In genomic region chr12:120886194-120887018, GRCh38 we compare ENCODE assay signal across 11 cellular contexts. TPM values are rescaled to one million over a fixed set of nuclear protein-coding genes. Genes with fewer than 3 reads are reported as not detected.
A peak's percentile ranks its signal among the peaks of the same experiment; 100 is the strongest.
DNase-seq lines count a peak whose midpoint lies in the region; ATAC-seq and TF ChIP-seq lines count a peak whose summit lies in the region.
"Had no signal": no experiment of that assay in that cellular context is flagged by ENCODE, and none has a peak within 500 bp of the region (broad histone marks: within the 10 kb centered on the region; RNA-seq: fewer than 3 reads in every experiment).

No MANE protein-coding gene starts in this region.

- DNase-seq in cardiac muscle cell (ENCODE audit: low read depth in 1 of 2, low spot score in 1 of 2) (no peak), Right ventricle myocardium inferior (ENCODE audit: missing footprints) (no peak), stomach (no peak), SKM-1 treated with dmso at 0.1 percent for 144 hours (lab: John Stamatoyannopoulos, UW; ENCODE audit: unreplicated experiment) (no peak), NCI-H226 (no peak), Peyer's patch (no peak)
- DNase-seq in T-helper 2 cell treated with Interferon-gamma antibody and Interleukin-4, amounts not matched to agents 5 μg/mL and 100 μg/mL, for 36 hours (ENCODE audit: low spot score) = no peak
- DNase-seq: AML-193 had no signal

- peak overlapping the region; percentile 84 for H3K27ac Mint-ChIP-seq in T-helper 2 cell treated with Interferon-gamma antibody and Interleukin-4, amounts not matched to agents 5 μg/mL and 100 μg/mL, for 36 hours

- no peaks in the 10 kb centered on the region for H3K27me3 Mint-ChIP-seq in T-helper 2 cell treated with Interferon-gamma antibody and Interleukin-4, amounts not matched to agents 5 μg/mL and 100 μg/mL, for 36 hours (ENCODE audit: low read depth)

- ATAC-seq in Right ventricle myocardium inferior = no peak
- ATAC-seq in HG03060 (IDR thresholded peaks at IDR 0.05; ENCODE audit: low read depth, unreplicated experiment) = peak; percentile 61
- ATAC-seq: K562 had no signal

- H3K27ac ChIP-seq in cardiac muscle cell = peak overlapping the region; percentile 34
- H3K27ac ChIP-seq in stomach = no peak overlapping the region
- H3K27ac ChIP-seq in Peyer's patch = no peak overlapping the region
- H3K27ac ChIP-seq: parathyroid adenoma had no signal

- TF ChIP-seq CTCF in cardiac muscle cell (IDR thresholded peaks at IDR 0.05; ENCODE audit: low read depth, low read length) (no peak), stomach (IDR thresholded peaks at IDR 0.05) (no peak), Peyer's patch (IDR thresholded peaks at IDR 0.05) (no peak)

- H3K36me3 Mint-ChIP-seq in T-helper 2 cell treated with Interferon-gamma antibody and Interleukin-4, amounts not matched to agents 5 μg/mL and 100 μg/mL, for 36 hours (ENCODE audit: low read depth) = peaks cover 6% of the 10 kb centered on the region

- H3K9me3 ChIP-seq in cardiac muscle cell (ENCODE audit: low read depth) (no peaks in the 10 kb centered on the region), stomach (no peaks in the 10 kb centered on the region), Peyer's patch (no peaks in the 10 kb centered on the region)

- peak overlapping the region; percentile 54 for H3K4me3 Mint-ChIP-seq in T-helper 2 cell treated with Interferon-gamma antibody and Interleukin-4, amounts not matched to agents 5 μg/mL and 100 μg/mL, for 36 hours

- H3K4me1 ChIP-seq in cardiac muscle cell (ENCODE audit: low read depth) (no peaks in the 10 kb centered on the region), stomach (peaks cover 7 to 47% (median 23%) of the 10 kb centered on the region in 4 donors), Peyer's patch (peaks cover 0 to 19% (median 0%) of the 10 kb centered on the region in 4 donors)
- H3K4me1 ChIP-seq: parathyroid adenoma had no signal

- intact Hi-C loops in Right ventricle myocardium inferior (cut with DNase I) (no loop called here), stomach (cut with DNase I; ENCODE audit: low total_unique reads) (no loop called here)

- no peaks in the 10 kb centered on the region for H3K27me3 ChIP-seq in cardiac muscle cell
- no peaks in the 10 kb centered on the region for H3K27me3 ChIP-seq in stomach
- H3K27me3 ChIP-seq in Peyer's patch = no peaks in the 10 kb centered on the region

- no peaks in the 10 kb centered on the region for H3K9me3 Mint-ChIP-seq in T-helper 2 cell treated with Interferon-gamma antibody and Interleukin-4, amounts not matched to agents 5 μg/mL and 100 μg/mL, for 36 hours

- H3K36me3 ChIP-seq in cardiac muscle cell (no peaks in the 10 kb centered on the region), stomach (no peaks in the 10 kb centered on the region), Peyer's patch (no peaks in the 10 kb centered on the region)

- H3K4me1 Mint-ChIP-seq in T-helper 2 cell treated with Interferon-gamma antibody and Interleukin-4, amounts not matched to agents 5 μg/mL and 100 μg/mL, for 36 hours (ENCODE audit: low read depth) = peaks cover 48% of the 10 kb centered on the region

- TF ChIP-seq POLR2A in stomach (IDR thresholded peaks at IDR 0.05) (no peak), Peyer's patch (IDR thresholded peaks at IDR 0.05) (no peak)

- WGBS in stomach, 5 donors = 74 to 89% (median 83%) methylated on average over 4 of the region's 4 CpGs

- TF ChIP-seq EP300 in stomach (IDR thresholded peaks at IDR 0.05) = no peak

- H3K4me3 ChIP-seq in cardiac muscle cell = no peak overlapping the region
- H3K4me3 ChIP-seq in stomach = no peak overlapping the region
- no peak overlapping the region for H3K4me3 ChIP-seq in Peyer's patch
- H3K4me3 ChIP-seq: K562 had no signal

RNA-seq across cellular contexts. Expression of gene SPPL3, which starts 17.8 kb away (rescaled TPM):
- total RNA-seq in cardiac muscle cell = 23.2 and 26.9 TPM in 2 replicates
- polyA plus RNA-seq in cardiac muscle cell = 111 and 121 TPM in 2 replicates
- total RNA-seq in Right ventricle myocardium inferior = 30.4 TPM
- total RNA-seq in stomach = 10 to 100 TPM; 13.9 to 63.4 (median 23.5) TPM
- 10 to 100 TPM in 1 of 3 donors, 1 to 10 TPM in 2; 5.0 to 13.4 (median 7.6) TPM for polyA plus RNA-seq in stomach
- 10 to 100 TPM; 26.4 to 50.2 (median 34.9) TPM for total RNA-seq in Peyer's patch
